Comparison of ENCODE assay signal across 2 cellular contexts in genomic region chr9:115743709-115744605, GRCh38.
TF ChIP-seq lines count a peak whose summit lies in the region.

No MANE protein-coding gene starts in this region.

TF ChIP-seq in GM23338, 12 proteins besides CTCF, POLR2A, EP300 and RAD21 (continued from another document):
- TF ChIP-seq POLR2AphosphoS5 (IDR thresholded peaks at IDR 0.05; ENCODE audit: low read depth): no peak
- no peak for TF ChIP-seq ZNF462 (CRISPR knock-in tag; IDR thresholded peaks at IDR 0.05)
- no peak for TF ChIP-seq ETS1 (IDR thresholded peaks at IDR 0.05)
- no peak for TF ChIP-seq NANOG (IDR thresholded peaks at IDR 0.05; ENCODE audit: borderline replicate concordance)
- TF ChIP-seq ZNF114 (CRISPR knock-in tag; IDR thresholded peaks at IDR 0.05): no peak
- no peak for TF ChIP-seq REST (IDR thresholded peaks at IDR 0.05; ENCODE audit: unreplicated experiment)
- TF ChIP-seq JUNB (IDR thresholded peaks at IDR 0.05; ENCODE audit: unreplicated experiment): no peak
- TF ChIP-seq ZNF331 (CRISPR knock-in tag; IDR thresholded peaks at IDR 0.05; ENCODE audit: low read depth): no peak
- no peak for TF ChIP-seq EZH2phosphoT487 (IDR thresholded peaks at IDR 0.05; ENCODE audit: unreplicated experiment)
TF ChIP-seq in GM23338: peak in this region for 0.

TF ChIP-seq in SK-N-SH treated with all-trans-retinoic acid at 6 μM for 48 hours, 23 proteins besides CTCF, POLR2A, EP300 and RAD21 (continued from another document):
- TF ChIP-seq CSRNP3 (CRISPR knock-in tag; IDR thresholded peaks at IDR 0.05): no peak
